In the genomic region with DNA sequence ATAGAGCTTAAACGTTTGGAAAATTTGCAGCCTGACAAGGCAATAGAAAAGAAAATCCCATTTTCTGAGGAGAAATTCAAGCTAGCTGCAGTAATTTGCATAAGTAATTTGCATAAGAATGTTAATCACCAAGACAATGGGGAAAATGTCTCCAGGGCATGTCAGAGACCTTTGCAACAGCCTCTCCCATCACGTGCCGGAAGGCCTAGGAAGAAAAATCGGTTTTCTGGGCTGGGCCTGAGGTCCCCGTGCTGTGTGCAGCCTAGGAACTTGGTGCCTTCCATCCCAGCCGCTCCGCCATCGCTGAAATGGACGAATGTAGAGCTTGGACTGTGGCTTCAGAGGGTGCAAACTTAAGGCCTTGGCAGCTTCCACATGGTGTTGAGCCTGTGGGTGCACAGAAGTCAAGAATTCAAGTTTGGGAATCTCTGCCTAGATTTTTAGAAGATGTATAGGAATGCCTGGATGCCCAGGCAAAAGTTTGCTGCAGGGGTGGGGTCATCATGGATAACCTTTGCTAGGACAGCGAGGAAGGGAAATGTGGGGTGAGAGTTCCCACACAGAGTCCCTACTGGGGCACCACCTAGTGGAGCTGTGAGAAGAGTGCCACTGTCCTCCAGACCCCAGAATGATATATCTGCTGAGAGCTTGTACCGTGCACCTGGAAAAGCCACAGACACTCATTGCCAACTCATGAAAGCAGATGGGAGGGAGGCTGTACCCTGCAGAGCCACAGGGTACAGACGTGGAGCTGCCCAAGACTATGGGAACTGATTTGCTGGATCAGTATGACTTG, we compare ENCODE assay signal across 1 cellular context.
A peak's percentile ranks its signal among the peaks of the same experiment; 100 is the strongest.
TF ChIP-seq lines count a peak whose summit lies in the region.

No MANE protein-coding gene starts in this region.

TF ChIP-seq in WTC11, 78 proteins besides CTCF, POLR2A, EP300 and RAD21 (continued from another document and continues in another):
- TF ChIP-seq, protein P1, sequence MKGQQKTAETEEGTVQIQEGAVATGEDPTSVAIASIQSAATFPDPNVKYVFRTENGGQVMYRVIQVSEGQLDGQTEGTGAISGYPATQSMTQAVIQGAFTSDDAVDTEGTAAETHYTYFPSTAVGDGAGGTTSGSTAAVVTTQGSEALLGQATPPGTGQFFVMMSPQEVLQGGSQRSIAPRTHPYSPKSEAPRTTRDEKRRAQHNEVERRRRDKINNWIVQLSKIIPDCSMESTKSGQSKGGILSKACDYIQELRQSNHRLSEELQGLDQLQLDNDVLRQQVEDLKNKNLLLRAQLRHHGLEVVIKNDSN (CRISPR knock-in tag; IDR thresholded peaks at IDR 0.05): peak; percentile 89
- TF ChIP-seq SOX15 (CRISPR knock-in tag; IDR thresholded peaks at IDR 0.05): no peak
- TF ChIP-seq, protein P2, sequence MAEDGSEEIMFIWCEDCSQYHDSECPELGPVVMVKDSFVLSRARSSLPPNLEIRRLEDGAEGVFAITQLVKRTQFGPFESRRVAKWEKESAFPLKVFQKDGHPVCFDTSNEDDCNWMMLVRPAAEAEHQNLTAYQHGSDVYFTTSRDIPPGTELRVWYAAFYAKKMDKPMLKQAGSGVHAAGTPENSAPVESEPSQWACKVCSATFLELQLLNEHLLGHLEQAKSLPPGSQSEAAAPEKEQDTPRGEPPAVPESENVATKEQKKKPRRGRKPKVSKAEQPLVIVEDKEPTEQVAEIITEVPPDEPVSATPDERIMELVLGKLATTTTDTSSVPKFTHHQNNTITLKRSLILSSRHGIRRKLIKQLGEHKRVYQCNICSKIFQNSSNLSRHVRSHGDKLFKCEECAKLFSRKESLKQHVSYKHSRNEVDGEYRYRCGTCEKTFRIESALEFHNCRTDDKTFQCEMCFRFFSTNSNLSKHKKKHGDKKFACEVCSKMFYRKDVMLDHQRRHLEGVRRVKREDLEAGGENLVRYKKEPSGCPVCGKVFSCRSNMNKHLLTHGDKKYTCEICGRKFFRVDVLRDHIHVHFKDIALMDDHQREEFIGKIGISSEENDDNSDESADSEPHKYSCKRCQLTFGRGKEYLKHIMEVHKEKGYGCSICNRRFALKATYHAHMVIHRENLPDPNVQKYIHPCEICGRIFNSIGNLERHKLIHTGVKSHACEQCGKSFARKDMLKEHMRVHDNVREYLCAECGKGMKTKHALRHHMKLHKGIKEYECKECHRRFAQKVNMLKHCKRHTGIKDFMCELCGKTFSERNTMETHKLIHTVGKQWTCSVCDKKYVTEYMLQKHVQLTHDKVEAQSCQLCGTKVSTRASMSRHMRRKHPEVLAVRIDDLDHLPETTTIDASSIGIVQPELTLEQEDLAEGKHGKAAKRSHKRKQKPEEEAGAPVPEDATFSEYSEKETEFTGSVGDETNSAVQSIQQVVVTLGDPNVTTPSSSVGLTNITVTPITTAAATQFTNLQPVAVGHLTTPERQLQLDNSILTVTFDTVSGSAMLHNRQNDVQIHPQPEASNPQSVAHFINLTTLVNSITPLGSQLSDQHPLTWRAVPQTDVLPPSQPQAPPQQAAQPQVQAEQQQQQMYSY (CRISPR knock-in tag; IDR thresholded peaks at IDR 0.05): no peak
- no peak for TF ChIP-seq GRHL2 (CRISPR knock-in tag; IDR thresholded peaks at IDR 0.05; ENCODE audit: insufficient replicate concordance, severe bottlenecking)
- TF ChIP-seq, protein P3, sequence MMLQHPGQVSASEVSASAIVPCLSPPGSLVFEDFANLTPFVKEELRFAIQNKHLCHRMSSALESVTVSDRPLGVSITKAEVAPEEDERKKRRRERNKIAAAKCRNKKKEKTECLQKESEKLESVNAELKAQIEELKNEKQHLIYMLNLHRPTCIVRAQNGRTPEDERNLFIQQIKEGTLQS (CRISPR knock-in tag; conservative IDR thresholded peaks at IDR 0.05): no peak
- no peak for TF ChIP-seq JUN (CRISPR knock-in tag; IDR thresholded peaks at IDR 0.05)
- no peak for TF ChIP-seq ATF1 (CRISPR knock-in tag; IDR thresholded peaks at IDR 0.05)
- no peak for TF ChIP-seq ETV6 (CRISPR knock-in tag; IDR thresholded peaks at IDR 0.05)
- no peak for TF ChIP-seq CREM (CRISPR knock-in tag; IDR thresholded peaks at IDR 0.05)
- TF ChIP-seq, protein P4, sequence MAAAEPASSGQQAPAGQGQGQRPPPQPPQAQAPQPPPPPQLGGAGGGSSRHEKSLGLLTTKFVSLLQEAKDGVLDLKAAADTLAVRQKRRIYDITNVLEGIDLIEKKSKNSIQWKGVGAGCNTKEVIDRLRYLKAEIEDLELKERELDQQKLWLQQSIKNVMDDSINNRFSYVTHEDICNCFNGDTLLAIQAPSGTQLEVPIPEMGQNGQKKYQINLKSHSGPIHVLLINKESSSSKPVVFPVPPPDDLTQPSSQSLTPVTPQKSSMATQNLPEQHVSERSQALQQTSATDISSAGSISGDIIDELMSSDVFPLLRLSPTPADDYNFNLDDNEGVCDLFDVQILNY (CRISPR knock-in tag; IDR thresholded peaks at IDR 0.05): no peak
- TF ChIP-seq, protein P5, sequence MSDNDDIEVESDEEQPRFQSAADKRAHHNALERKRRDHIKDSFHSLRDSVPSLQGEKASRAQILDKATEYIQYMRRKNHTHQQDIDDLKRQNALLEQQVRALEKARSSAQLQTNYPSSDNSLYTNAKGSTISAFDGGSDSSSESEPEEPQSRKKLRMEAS (CRISPR knock-in tag; IDR thresholded peaks at IDR 0.05): peak; percentile 42; the same call in 1 of the 2 replicates
- no peak for TF ChIP-seq MXD4 (CRISPR knock-in tag; IDR thresholded peaks at IDR 0.05; ENCODE audit: borderline replicate concordance)
- TF ChIP-seq, protein P6, sequence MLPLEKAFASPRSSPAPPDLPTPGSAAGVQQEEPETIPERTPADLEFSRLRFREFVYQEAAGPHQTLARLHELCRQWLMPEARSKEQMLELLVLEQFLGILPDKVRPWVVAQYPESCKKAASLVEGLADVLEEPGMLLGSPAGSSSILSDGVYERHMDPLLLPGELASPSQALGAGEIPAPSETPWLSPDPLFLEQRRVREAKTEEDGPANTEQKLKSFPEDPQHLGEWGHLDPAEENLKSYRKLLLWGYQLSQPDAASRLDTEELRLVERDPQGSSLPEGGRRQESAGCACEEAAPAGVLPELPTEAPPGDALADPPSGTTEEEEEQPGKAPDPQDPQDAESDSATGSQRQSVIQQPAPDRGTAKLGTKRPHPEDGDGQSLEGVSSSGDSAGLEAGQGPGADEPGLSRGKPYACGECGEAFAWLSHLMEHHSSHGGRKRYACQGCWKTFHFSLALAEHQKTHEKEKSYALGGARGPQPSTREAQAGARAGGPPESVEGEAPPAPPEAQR (CRISPR knock-in tag; IDR thresholded peaks at IDR 0.05): 0 out of 2 replicates have a peak, but pooled peaks have one; percentile 36
- no peak for TF ChIP-seq CREB1 (CRISPR knock-in tag; IDR thresholded peaks at IDR 0.05)
- no peak for TF ChIP-seq OVOL2 (CRISPR knock-in tag; IDR thresholded peaks at IDR 0.05; ENCODE audit: borderline replicate concordance)
- TF ChIP-seq SMAD4 (CRISPR knock-in tag; IDR thresholded peaks at IDR 0.05): no peak
- no peak for TF ChIP-seq RORB (CRISPR knock-in tag; IDR thresholded peaks at IDR 0.05)
- TF ChIP-seq MYBL2 (CRISPR knock-in tag; IDR thresholded peaks at IDR 0.05): no peak
- TF ChIP-seq ZNF263 (CRISPR knock-in tag; IDR thresholded peaks at IDR 0.05; ENCODE audit: low read depth): no peak
- no peak for TF ChIP-seq KAT7 (CRISPR knock-in tag; IDR thresholded peaks at IDR 0.05; ENCODE audit: borderline replicate concordance)
- no peak for TF ChIP-seq ZNF671 (CRISPR knock-in tag; IDR thresholded peaks at IDR 0.05)
- TF ChIP-seq, protein P7, sequence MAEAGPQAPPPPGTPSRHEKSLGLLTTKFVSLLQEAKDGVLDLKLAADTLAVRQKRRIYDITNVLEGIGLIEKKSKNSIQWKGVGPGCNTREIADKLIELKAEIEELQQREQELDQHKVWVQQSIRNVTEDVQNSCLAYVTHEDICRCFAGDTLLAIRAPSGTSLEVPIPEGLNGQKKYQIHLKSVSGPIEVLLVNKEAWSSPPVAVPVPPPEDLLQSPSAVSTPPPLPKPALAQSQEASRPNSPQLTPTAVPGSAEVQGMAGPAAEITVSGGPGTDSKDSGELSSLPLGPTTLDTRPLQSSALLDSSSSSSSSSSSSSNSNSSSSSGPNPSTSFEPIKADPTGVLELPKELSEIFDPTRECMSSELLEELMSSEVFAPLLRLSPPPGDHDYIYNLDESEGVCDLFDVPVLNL (CRISPR knock-in tag; IDR thresholded peaks at IDR 0.05; ENCODE audit: borderline replicate concordance, low read depth): no peak
- no peak for TF ChIP-seq TEAD4 (CRISPR knock-in tag; IDR thresholded peaks at IDR 0.05)
- TF ChIP-seq HMGA2 (CRISPR knock-in tag; IDR thresholded peaks at IDR 0.05): no peak
- TF ChIP-seq PRRX2 (CRISPR knock-in tag; IDR thresholded peaks at IDR 0.05): peak; percentile 50; the same call in 1 of the 2 replicates
- TF ChIP-seq, protein P8, sequence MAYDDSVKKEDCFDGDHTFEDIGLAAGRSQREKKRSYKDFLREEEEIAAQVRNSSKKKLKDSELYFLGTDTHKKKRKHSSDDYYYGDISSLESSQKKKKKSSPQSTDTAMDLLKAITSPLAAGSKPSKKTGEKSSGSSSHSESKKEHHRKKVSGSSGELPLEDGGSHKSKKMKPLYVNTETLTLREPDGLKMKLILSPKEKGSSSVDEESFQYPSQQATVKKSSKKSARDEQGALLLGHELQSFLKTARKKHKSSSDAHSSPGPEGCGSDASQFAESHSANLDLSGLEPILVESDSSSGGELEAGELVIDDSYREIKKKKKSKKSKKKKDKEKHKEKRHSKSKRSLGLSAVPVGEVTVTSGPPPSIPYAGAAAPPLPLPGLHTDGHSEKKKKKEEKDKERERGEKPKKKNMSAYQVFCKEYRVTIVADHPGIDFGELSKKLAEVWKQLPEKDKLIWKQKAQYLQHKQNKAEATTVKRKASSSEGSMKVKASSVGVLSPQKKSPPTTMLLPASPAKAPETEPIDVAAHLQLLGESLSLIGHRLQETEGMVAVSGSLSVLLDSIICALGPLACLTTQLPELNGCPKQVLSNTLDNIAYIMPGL (CRISPR knock-in tag; IDR thresholded peaks at IDR 0.05): no peak
- no peak for TF ChIP-seq RELA (CRISPR knock-in tag; IDR thresholded peaks at IDR 0.05; ENCODE audit: borderline replicate concordance)
- TF ChIP-seq SMAD3 (CRISPR knock-in tag; IDR thresholded peaks at IDR 0.05; ENCODE audit: borderline replicate concordance): no peak
- no peak; the same call in 1 of the 2 replicates for TF ChIP-seq TEAD1 (CRISPR knock-in tag; IDR thresholded peaks at IDR 0.05)
- TF ChIP-seq, protein P9, sequence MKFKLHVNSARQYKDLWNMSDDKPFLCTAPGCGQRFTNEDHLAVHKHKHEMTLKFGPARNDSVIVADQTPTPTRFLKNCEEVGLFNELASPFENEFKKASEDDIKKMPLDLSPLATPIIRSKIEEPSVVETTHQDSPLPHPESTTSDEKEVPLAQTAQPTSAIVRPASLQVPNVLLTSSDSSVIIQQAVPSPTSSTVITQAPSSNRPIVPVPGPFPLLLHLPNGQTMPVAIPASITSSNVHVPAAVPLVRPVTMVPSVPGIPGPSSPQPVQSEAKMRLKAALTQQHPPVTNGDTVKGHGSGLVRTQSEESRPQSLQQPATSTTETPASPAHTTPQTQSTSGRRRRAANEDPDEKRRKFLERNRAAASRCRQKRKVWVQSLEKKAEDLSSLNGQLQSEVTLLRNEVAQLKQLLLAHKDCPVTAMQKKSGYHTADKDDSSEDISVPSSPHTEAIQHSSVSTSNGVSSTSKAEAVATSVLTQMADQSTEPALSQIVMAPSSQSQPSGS (CRISPR knock-in tag; IDR thresholded peaks at IDR 0.05; ENCODE audit: borderline replicate concordance, low read depth): no peak
- TF ChIP-seq SP1 (CRISPR knock-in tag; conservative IDR thresholded peaks at IDR 0.05): 0 out of 2 replicates have a peak, but pooled peaks have one; percentile 22
- TF ChIP-seq, protein P10, sequence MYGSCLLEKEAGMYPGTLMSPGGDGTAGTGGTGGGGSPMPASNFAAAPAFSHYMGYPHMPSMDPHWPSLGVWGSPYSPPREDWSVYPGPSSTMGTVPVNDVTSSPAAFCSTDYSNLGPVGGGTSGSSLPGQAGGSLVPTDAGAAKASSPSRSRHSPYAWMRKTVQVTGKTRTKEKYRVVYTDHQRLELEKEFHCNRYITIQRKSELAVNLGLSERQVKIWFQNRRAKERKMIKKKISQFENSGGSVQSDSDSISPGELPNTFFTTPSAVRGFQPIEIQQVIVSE (CRISPR knock-in tag; IDR thresholded peaks at IDR 0.05; ENCODE audit: borderline replicate concordance): no peak
- TF ChIP-seq, protein P11, sequence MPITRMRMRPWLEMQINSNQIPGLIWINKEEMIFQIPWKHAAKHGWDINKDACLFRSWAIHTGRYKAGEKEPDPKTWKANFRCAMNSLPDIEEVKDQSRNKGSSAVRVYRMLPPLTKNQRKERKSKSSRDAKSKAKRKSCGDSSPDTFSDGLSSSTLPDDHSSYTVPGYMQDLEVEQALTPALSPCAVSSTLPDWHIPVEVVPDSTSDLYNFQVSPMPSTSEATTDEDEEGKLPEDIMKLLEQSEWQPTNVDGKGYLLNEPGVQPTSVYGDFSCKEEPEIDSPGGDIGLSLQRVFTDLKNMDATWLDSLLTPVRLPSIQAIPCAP (CRISPR knock-in tag; IDR thresholded peaks at IDR 0.05): no peak
- TF ChIP-seq ESRRA (CRISPR knock-in tag; IDR thresholded peaks at IDR 0.05; ENCODE audit: borderline replicate concordance): no peak
- no peak for TF ChIP-seq NFE2L1 (CRISPR knock-in tag; IDR thresholded peaks at IDR 0.05)
- TF ChIP-seq NR3C1 (CRISPR knock-in tag; conservative IDR thresholded peaks at IDR 0.05; ENCODE audit: low read depth): no peak
- TF ChIP-seq, protein P12, sequence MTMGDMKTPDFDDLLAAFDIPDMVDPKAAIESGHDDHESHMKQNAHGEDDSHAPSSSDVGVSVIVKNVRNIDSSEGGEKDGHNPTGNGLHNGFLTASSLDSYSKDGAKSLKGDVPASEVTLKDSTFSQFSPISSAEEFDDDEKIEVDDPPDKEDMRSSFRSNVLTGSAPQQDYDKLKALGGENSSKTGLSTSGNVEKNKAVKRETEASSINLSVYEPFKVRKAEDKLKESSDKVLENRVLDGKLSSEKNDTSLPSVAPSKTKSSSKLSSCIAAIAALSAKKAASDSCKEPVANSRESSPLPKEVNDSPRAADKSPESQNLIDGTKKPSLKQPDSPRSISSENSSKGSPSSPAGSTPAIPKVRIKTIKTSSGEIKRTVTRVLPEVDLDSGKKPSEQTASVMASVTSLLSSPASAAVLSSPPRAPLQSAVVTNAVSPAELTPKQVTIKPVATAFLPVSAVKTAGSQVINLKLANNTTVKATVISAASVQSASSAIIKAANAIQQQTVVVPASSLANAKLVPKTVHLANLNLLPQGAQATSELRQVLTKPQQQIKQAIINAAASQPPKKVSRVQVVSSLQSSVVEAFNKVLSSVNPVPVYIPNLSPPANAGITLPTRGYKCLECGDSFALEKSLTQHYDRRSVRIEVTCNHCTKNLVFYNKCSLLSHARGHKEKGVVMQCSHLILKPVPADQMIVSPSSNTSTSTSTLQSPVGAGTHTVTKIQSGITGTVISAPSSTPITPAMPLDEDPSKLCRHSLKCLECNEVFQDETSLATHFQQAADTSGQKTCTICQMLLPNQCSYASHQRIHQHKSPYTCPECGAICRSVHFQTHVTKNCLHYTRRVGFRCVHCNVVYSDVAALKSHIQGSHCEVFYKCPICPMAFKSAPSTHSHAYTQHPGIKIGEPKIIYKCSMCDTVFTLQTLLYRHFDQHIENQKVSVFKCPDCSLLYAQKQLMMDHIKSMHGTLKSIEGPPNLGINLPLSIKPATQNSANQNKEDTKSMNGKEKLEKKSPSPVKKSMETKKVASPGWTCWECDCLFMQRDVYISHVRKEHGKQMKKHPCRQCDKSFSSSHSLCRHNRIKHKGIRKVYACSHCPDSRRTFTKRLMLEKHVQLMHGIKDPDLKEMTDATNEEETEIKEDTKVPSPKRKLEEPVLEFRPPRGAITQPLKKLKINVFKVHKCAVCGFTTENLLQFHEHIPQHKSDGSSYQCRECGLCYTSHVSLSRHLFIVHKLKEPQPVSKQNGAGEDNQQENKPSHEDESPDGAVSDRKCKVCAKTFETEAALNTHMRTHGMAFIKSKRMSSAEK (CRISPR knock-in tag; IDR thresholded peaks at IDR 0.05; ENCODE audit: borderline replicate concordance): no peak
- TF ChIP-seq NFYB (CRISPR knock-in tag; conservative IDR thresholded peaks at IDR 0.05; ENCODE audit: low read depth): no peak
